Comparison of ENCODE assay signal across 14 cellular contexts in the genomic region with DNA sequence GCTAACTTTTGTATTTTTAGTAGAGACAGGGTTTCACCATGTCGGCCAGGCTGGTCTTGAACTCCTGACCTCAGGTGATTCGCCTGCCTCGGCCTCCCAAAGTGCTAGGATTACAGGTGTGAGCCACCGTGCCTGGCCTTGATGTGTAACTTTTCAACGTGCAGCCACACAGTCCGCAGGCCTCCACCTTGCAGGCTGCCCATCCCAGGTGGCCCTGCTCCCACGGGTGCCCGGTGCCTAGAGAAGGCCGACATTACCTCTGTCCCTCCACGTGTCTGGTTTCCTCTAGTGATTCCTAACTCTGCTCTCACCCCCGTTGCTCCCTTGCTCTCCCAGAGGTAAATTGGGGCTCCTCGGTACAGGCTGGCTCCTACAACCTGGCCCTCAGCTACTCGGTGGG. TPM values are rescaled to one million over a fixed set of nuclear protein-coding genes. Genes with fewer than 3 reads are reported as not detected.
"Had no signal": no experiment of that assay in that cellular context is flagged by ENCODE, and none has a peak within 500 bp of the region (broad histone marks: within the 10 kb centered on the region; RNA-seq: fewer than 3 reads in every experiment).

No MANE protein-coding gene starts in this region.

RNA-seq across cellular contexts. Expression of a gene that starts 19.9 kb away (rescaled TPM):
- total RNA-seq: activated CD4-positive, alpha-beta memory T cell treated with anti-CD3 and anti-CD28 coated beads, Interleukin-2, amount 10 ng/mL, durations not matched to agents 7 days and 5 days; activated CD4-positive, alpha-beta T cell treated with anti-CD3 and anti-CD28 coated beads for 36 hours; activated CD4-positive, alpha-beta T cell treated with anti-CD3 and anti-CD28 coated beads, Interleukin-2, amount 10 ng/mL, durations not matched to agents 7 days and 5 days; activated CD8-positive, alpha-beta memory T cell treated with anti-CD3 and anti-CD28 coated beads, Interleukin-2, amount 10 ng/mL, durations not matched to agents 7 days and 5 days; activated CD8-positive, alpha-beta T cell treated with anti-CD3 and anti-CD28 coated beads, Interleukin-2, amount 10 ng/mL, durations not matched to agents 7 days and 5 days; activated naive CD8-positive, alpha-beta T cell treated with anti-CD3 and anti-CD28 coated beads, Interleukin-2, amount 10 ng/mL, durations not matched to agents 7 days and 5 days; activated T-helper 2 cell treated with anti-CD3 and anti-CD28 coated beads, Interferon-gamma antibody, Interleukin-2, Interleukin-4, amounts not matched to agents 10 μg/mL and 5 μg/mL and 100 μg/mL, durations not matched to agents 14 hours and 24 hours and 36 hours; ascending aorta; breast epithelium; cardiac septum; T-helper 1 cell treated with Interleukin-12 subunit alpha and Interleukin-12 subunit beta and Interleukin-4 antibody, amounts not matched to agents 30 ng/mL and 1 ng/mL, for 36 hours; T-helper 17 cell; T-helper 2 cell treated with Interferon-gamma antibody and Interleukin-4, amounts not matched to agents 100 ng/mL and 5 ng/mL, for 36 hours; WTC11 had no signal
